ENCODE assay signal across 23 cellular contexts in genomic region chr3:146598486-146598885, GRCh38. TPM values are rescaled to one million over a fixed set of nuclear protein-coding genes. Genes with fewer than 3 reads are reported as not detected.
"Had no signal": no experiment of that assay in that cellular context is flagged by ENCODE, and none has a peak within 500 bp of the region (broad histone marks: within the 10 kb centered on the region; RNA-seq: fewer than 3 reads in every experiment).

No MANE protein-coding gene starts in this region.

- H3K27me3 ChIP-seq: brain microvascular endothelial cell, dorsolateral prefrontal cortex, esophagus muscularis mucosa, gastroesophageal sphincter, hepatocyte, upper lobe of right lung had no signal

- H3K27ac ChIP-seq: brain microvascular endothelial cell, dorsolateral prefrontal cortex, esophagus muscularis mucosa, gastroesophageal sphincter, hepatocyte, upper lobe of right lung had no signal

- H3K79me2 ChIP-seq: hepatocyte had no signal

- H2AFZ ChIP-seq: hepatocyte had no signal

- H3K4me2 ChIP-seq: hepatocyte had no signal

- H3K9me3 ChIP-seq: esophagus muscularis mucosa, gastroesophageal sphincter, upper lobe of right lung had no signal

- H3K4me3 ChIP-seq: dorsolateral prefrontal cortex, esophagus muscularis mucosa, gastroesophageal sphincter, hepatocyte, upper lobe of right lung had no signal

- H3K36me3 ChIP-seq: brain microvascular endothelial cell, esophagus muscularis mucosa, gastroesophageal sphincter, upper lobe of right lung had no signal

- H3K4me1 ChIP-seq: esophagus muscularis mucosa, gastroesophageal sphincter, upper lobe of right lung had no signal

- DNase-seq: activated CD4-positive, alpha-beta memory T cell treated with anti-CD3 and anti-CD28 coated beads for 36 hours; activated effector memory CD4-positive, alpha-beta T cell treated with anti-CD3 and anti-CD28 coated beads, Interleukin-2, amount 50 U/mL, for 16 hours; activated T-cell treated with anti-CD3 and anti-CD28 coated beads, Interleukin-2, amount 50 U/mL, for 4 hours; amygdala; brain microvascular endothelial cell; dorsolateral prefrontal cortex; kidney glomerular epithelial cell; stimulated activated CD4-positive, alpha-beta T cell treated with anti-CD3 and anti-CD28 coated beads, Interleukin-12 subunit alpha, Interleukin-12 subunit beta, amount 100 ng/mL, for 4 hours; stimulated activated naive CD4-positive, alpha-beta T cell treated with Interleukin-2 at 50 U/mL for 16 hours; T-helper 2 cell; upper lobe of right lung had no signal

RNA-seq across cellular contexts. Expression of gene PLSCR5, which starts 6.7 kb away (rescaled TPM):
- total RNA-seq: activated CD4-positive, alpha-beta memory T cell treated with anti-CD3 and anti-CD28 coated beads for 36 hours; activated naive CD4-positive, alpha-beta T cell treated with anti-CD3 and anti-CD28 coated beads, Interleukin-2, amount 50 U/mL, for 72 hours; activated T-cell treated with anti-CD3 and anti-CD28 coated beads, Interleukin-2, amount 50 U/mL, for 4 hours; cerebellum; esophagus muscularis mucosa; gastroesophageal sphincter; lower leg skin; mesothelial cell of epicardium; myocyte; neural crest cell; osteocyte; pulmonary artery endothelial cell; sciatic nerve; upper lobe of right lung had no signal
